ENCODE assay signal across 7 cellular contexts in the genomic region with DNA sequence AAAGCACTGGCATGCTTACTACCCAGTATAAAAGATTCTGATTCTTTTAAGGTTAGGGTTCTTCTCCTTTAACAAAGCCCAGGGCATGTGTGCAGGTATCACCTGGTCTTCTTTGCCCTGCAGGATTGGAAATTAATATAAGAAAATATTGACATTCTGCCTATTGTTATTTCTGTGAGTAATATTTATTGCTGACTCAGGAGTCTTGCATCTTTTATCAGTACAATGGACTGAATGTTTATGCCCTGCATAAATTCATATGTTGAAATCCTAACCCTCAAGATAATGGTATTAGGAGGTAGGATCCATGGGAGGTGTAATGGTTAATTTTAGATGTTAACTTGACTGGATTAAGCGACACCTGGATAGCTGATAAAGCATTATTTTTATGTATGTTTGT.
"Had no signal": no experiment of that assay in that cellular context is flagged by ENCODE, and none has a peak within 500 bp of the region (broad histone marks: within the 10 kb centered on the region; RNA-seq: fewer than 3 reads in every experiment).

No MANE protein-coding gene starts in this region.

- H3K9me3 ChIP-seq: HAP-1 had no signal

- H3K4me3 ChIP-seq: GM23338, HAP-1 had no signal

- H3K4me2 ChIP-seq: GM23338 had no signal

- DNase-seq: H7, HFFc6, KG1 had no signal

- H2AFZ ChIP-seq: GM23338 had no signal

- H3K36me3 ChIP-seq: HAP-1 had no signal

- H3K27ac ChIP-seq: HL-60 had no signal

- ATAC-seq: GM23338, HCT116 had no signal
